29 cellular contexts compared by ENCODE assay signal in genomic region chr2:205190528-205190927, GRCh38.
"Had no signal": no experiment of that assay in that cellular context is flagged by ENCODE, and none has a peak within 500 bp of the region (broad histone marks: within the 10 kb centered on the region; RNA-seq: fewer than 3 reads in every experiment).

No MANE protein-coding gene starts in this region.

- H3K27ac Mint-ChIP-seq: dendritic cell treated with granulocyte-macrophage colony-stimulating factor and Interleukin-4, amounts not matched to agents 40 ng/mL and 50 ng/mL, for 4 days; effector memory CD8-positive, alpha-beta T cell; endodermal cell had no signal

- H3K9me3 Mint-ChIP-seq: dendritic cell treated with granulocyte-macrophage colony-stimulating factor and Interleukin-4, amounts not matched to agents 40 ng/mL and 50 ng/mL, for 4 days; effector memory CD8-positive, alpha-beta T cell; endodermal cell had no signal

- H3K27me3 ChIP-seq: colonic mucosa, dorsolateral prefrontal cortex, esophagus muscularis mucosa, esophagus squamous epithelium, foreskin keratinocyte, gastrocnemius medialis, gastroesophageal sphincter, heart left ventricle, heart right ventricle had no signal

- H3K27me3 Mint-ChIP-seq: dendritic cell treated with granulocyte-macrophage colony-stimulating factor and Interleukin-4, amounts not matched to agents 40 ng/mL and 50 ng/mL, for 4 days; effector memory CD8-positive, alpha-beta T cell had no signal

- H3K4me1 ChIP-seq: colonic mucosa, foreskin keratinocyte, gastrocnemius medialis, heart right ventricle had no signal

- H3K4me3 Mint-ChIP-seq: dendritic cell treated with granulocyte-macrophage colony-stimulating factor and Interleukin-4, amounts not matched to agents 40 ng/mL and 50 ng/mL, for 4 days; effector memory CD8-positive, alpha-beta T cell; endodermal cell had no signal

- H3K36me3 ChIP-seq: colonic mucosa, gastrocnemius medialis, heart left ventricle, heart right ventricle had no signal

- H3K4me3 ChIP-seq: colonic mucosa, coronary artery, dorsolateral prefrontal cortex, esophagus muscularis mucosa, esophagus squamous epithelium, gastrocnemius medialis, gastroesophageal sphincter, heart left ventricle, heart right ventricle had no signal

- DNase-seq: colonic mucosa; cortex of kidney; dermis blood vessel endothelial cell; dorsolateral prefrontal cortex; effector CD4-positive, alpha-beta T cell; effector CD8-positive, alpha-beta T cell; effector memory CD4-positive, alpha-beta T cell; effector memory CD8-positive, alpha-beta T cell; endodermal cell; erythroblast; esophagus squamous epithelium; foreskin fibroblast; foreskin keratinocyte; foreskin melanocyte; gastrocnemius medialis; glutamatergic neuron; head of caudate nucleus; heart left ventricle; heart right ventricle had no signal

- FAIRE-seq: colon, endometrium, endothelial cell of umbilical vein, frontal cortex had no signal

- ATAC-seq: effector memory CD8-positive, alpha-beta T cell; esophagus mucosa; foreskin keratinocyte; gastrocnemius medialis; gastroesophageal sphincter; heart left ventricle; heart right ventricle had no signal

- H3K27ac ChIP-seq: colonic mucosa, coronary artery, dorsolateral prefrontal cortex, epithelial cell of prostate, esophagus muscularis mucosa, esophagus squamous epithelium, foreskin keratinocyte, gastrocnemius medialis, gastroesophageal sphincter, heart left ventricle, heart right ventricle had no signal

- H3K9me3 ChIP-seq: colonic mucosa, esophagus muscularis mucosa, esophagus squamous epithelium, gastrocnemius medialis, gastroesophageal sphincter, heart left ventricle, heart right ventricle had no signal
